Comparison of ENCODE assay signal across 23 cellular contexts in the genomic region with DNA sequence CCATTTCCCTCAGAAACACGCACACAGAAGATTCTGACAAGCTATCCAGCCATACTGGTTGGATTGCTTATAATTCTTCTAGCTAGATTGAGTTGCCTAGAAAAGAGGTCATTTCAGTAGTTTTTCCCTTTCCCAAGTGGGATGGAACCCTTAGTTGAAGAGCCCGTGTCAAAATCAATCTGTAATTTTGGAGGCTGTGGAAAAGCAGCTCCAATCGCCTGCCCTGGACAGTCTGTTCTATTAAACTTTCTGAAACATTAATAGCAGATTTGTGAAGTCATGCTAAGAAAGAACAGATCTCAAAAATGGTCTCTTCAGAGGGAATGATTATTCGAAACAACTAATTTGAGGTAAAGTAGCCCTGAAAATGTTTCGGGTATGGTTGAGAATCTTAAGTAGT.
"Had no signal": no experiment of that assay in that cellular context is flagged by ENCODE, and none has a peak within 500 bp of the region (broad histone marks: within the 10 kb centered on the region; RNA-seq: fewer than 3 reads in every experiment).

No MANE protein-coding gene starts in this region.

- H2AFZ ChIP-seq: neural progenitor cell had no signal

- H3K27me3 ChIP-seq: heart left ventricle, left lung, neural progenitor cell, ovary, right atrium auricular region, right lobe of liver, thyroid gland, transverse colon, upper lobe of left lung had no signal

- H3K4me3 ChIP-seq: heart left ventricle, left lung, lower lobe of right lung, neural progenitor cell, ovary, right atrium auricular region, right lobe of liver, skin epidermis, thyroid gland, transverse colon, upper lobe of left lung had no signal

- H3K36me3 ChIP-seq: heart left ventricle, left lung, lower lobe of right lung, neural progenitor cell, ovary, right atrium auricular region, right lobe of liver, thyroid gland, transverse colon, upper lobe of left lung had no signal

- DNase-seq: heart left ventricle; hypothalamus; immature natural killer cell; kidney; left colon; left lung; lower lobe of right lung; mammary epithelial cell; mesenchymal stem cell; naive B cell; natural killer cell; nephron progenitor cell; ovary; right lobe of liver; stimulated activated CD4-positive, alpha-beta T cell treated with anti-CD3 and anti-CD28 coated beads, Interleukin-4, amount 100 ng/mL, for 24 hours; stimulated activated naive CD4-positive, alpha-beta T cell; thyroid gland; transverse colon; upper lobe of left lung had no signal

- H3K27ac ChIP-seq: heart left ventricle, left lung, lower lobe of right lung, neural progenitor cell, right atrium auricular region, right lobe of liver, transverse colon, upper lobe of left lung had no signal

- H3K4me2 ChIP-seq: neural progenitor cell had no signal

- H3K9me3 ChIP-seq: heart left ventricle, left lung, lower lobe of right lung, ovary, right atrium auricular region, right lobe of liver, thyroid gland, transverse colon, upper lobe of left lung had no signal

- H3K4me1 ChIP-seq: heart left ventricle, left lung, lower lobe of right lung, neural progenitor cell, right atrium auricular region, right lobe of liver, thyroid gland, transverse colon, upper lobe of left lung had no signal

- ATAC-seq: heart left ventricle; left colon; left lung; lower lobe of right lung; natural killer cell; right lobe of liver; stimulated activated effector memory CD8-positive, alpha-beta T cell treated with anti-CD3 and anti-CD28 coated beads, Interleukin-12 subunit alpha, Interleukin-12 subunit beta, amount 100 ng/mL, for 72 hours had no signal

- H3K9ac ChIP-seq: neural progenitor cell had no signal
